Comparison of ENCODE assay signal across 1 cellular context in the genomic region with DNA sequence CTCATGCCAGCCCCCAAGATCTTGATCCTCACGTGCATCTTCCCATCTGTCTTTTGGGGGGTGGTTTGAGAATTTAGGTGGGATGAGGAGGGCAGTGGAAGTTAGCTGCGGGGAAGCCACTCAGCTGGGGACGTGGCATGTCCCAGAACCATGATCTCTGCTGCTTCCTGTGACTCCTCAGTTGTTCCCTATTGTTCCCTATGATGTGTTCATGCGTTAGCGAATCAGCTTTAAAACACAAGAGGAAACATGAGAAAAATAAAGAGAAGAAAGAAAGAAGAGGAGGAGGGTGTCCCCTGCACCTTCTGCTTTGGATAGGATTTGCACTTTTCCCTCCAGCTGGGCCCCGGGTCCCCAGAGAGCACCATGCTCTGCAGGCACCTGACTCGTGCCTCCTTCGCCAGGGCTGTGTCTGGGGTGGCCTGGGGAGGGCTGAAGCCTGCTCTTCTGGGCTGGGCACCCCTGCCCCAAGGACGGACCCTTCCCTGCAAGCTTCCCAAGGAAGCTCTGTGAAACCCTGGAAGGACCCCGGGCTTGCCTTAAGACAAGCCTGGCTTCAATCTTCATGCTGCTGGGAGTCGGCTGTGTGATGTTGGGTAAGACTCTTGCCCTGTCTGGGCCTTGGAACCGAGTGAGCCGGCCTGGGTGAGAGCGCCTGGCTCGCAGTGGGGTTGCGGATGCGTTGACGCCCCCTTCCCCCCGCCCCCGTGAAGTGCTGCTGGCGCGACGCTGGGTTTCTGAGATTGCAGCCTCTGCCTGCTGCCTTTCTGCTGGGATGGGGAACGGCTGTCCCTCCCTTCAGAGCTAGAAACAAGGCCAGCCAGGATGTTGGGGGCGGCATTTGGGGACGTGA.
TF ChIP-seq lines count a peak whose summit lies in the region.

No MANE protein-coding gene starts in this region.

TF ChIP-seq in WTC11, 78 proteins besides CTCF, POLR2A, EP300 and RAD21 (continued from another document):
- TF ChIP-seq, protein P1, sequence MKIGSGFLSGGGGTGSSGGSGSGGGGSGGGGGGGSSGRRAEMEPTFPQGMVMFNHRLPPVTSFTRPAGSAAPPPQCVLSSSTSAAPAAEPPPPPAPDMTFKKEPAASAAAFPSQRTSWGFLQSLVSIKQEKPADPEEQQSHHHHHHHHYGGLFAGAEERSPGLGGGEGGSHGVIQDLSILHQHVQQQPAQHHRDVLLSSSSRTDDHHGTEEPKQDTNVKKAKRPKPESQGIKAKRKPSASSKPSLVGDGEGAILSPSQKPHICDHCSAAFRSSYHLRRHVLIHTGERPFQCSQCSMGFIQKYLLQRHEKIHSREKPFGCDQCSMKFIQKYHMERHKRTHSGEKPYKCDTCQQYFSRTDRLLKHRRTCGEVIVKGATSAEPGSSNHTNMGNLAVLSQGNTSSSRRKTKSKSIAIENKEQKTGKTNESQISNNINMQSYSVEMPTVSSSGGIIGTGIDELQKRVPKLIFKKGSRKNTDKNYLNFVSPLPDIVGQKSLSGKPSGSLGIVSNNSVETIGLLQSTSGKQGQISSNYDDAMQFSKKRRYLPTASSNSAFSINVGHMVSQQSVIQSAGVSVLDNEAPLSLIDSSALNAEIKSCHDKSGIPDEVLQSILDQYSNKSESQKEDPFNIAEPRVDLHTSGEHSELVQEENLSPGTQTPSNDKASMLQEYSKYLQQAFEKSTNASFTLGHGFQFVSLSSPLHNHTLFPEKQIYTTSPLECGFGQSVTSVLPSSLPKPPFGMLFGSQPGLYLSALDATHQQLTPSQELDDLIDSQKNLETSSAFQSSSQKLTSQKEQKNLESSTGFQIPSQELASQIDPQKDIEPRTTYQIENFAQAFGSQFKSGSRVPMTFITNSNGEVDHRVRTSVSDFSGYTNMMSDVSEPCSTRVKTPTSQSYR (CRISPR knock-in tag; IDR thresholded peaks at IDR 0.05), result no peak
- TF ChIP-seq PRRX2 (CRISPR knock-in tag; IDR thresholded peaks at IDR 0.05), result no peak
